In genomic region chr12:62537544-62537943, GRCh38 we compare ENCODE assay signal across 10 cellular contexts.
DNase-seq lines count a peak whose midpoint lies in the region; ATAC-seq and TF ChIP-seq lines count a peak whose summit lies in the region.
"Had no signal": no experiment of that assay in that cellular context is flagged by ENCODE, and none has a peak within 500 bp of the region (broad histone marks: within the 10 kb centered on the region; RNA-seq: fewer than 3 reads in every experiment).

No MANE protein-coding gene starts in this region.

- H3K4me1 ChIP-seq in A673 (ENCODE audit: insufficient read depth, low read length, poor library complexity, severe bottlenecking) = no peaks in the 10 kb centered on the region
- peaks cover 0 to 16% of the 10 kb centered on the region in 2 donors for H3K4me1 ChIP-seq in ascending aorta
- H3K4me1 ChIP-seq in upper lobe of left lung = no peaks in the 10 kb centered on the region

- no peak for TF ChIP-seq EP300 in upper lobe of left lung (IDR thresholded peaks at IDR 0.05)

- peaks cover 26% of the 10 kb centered on the region for H3K36me3 ChIP-seq in A673 (ENCODE audit: insufficient read depth, low read length, poor library complexity, severe bottlenecking)
- H3K36me3 ChIP-seq in ascending aorta = peaks cover 6 to 8% of the 10 kb centered on the region in 2 donors
- peaks cover 4 to 69% (median 15%) of the 10 kb centered on the region in 4 donors for H3K36me3 ChIP-seq in upper lobe of left lung

- no TSS peak for BruUV-seq in A673 (replicated peaks; lab: Mats Ljungman, UMichigan)

- H3K27ac ChIP-seq in A673 (ENCODE audit: low read depth, low read length, poor library complexity, severe bottlenecking) (no peak overlapping the region), ascending aorta (peak overlapping the region; percentile 7 to 45), upper lobe of left lung (no peak overlapping the region)
- H3K27ac ChIP-seq: RWPE1 had no signal

- H3K4me3 ChIP-seq in A673 (ENCODE audit: low read depth, low read length, poor library complexity, severe bottlenecking) (no peak overlapping the region), ascending aorta (no peak overlapping the region), upper lobe of left lung (no peak overlapping the region)

- WGBS in upper lobe of left lung, 2 donors = 83 to 86% methylated on average over 2 of the region's 2 CpGs

- intact Hi-C loops in A673 (cut with micrococcal nuclease; ENCODE audit: unreplicated experiment) = no loop called here
- intact Hi-C loops in ascending aorta (cut with DNase I) = no loop called here

- POLR2A ChIA-PET in A673 (lab: Charles Lee; ENCODE audit: low non-redundant PET) = no interaction called here

- peak; percentile 24 for DNase-seq in A673 (ENCODE audit: low spot score)
- peak; percentile 36 for DNase-seq in HT-29 (ENCODE audit: low spot score)
- DNase-seq in ascending aorta (ENCODE audit: low spot score in 2 of 2) = peak in 1 of 2 donors; percentile 72
- DNase-seq in hepatic stellate cell (ENCODE audit: low spot score) = peak; percentile 7
- DNase-seq in H4 (ENCODE audit: low spot score) = no peak
- DNase-seq in cerebellar nuclear complex (lab: John Stamatoyannopoulos, UW) = no peak
- no peak for DNase-seq in upper lobe of left lung
- DNase-seq: effector memory CD8-positive, alpha-beta T cell had no signal

- no peak for TF ChIP-seq POLR2A in upper lobe of left lung (IDR thresholded peaks at IDR 0.05)

- ATAC-seq in upper lobe of left lung (ENCODE audit: low FRiP score in 2 of 2) = no peak
- ATAC-seq in GM21717 (IDR thresholded peaks at IDR 0.05; ENCODE audit: unreplicated experiment) = no peak
- ATAC-seq: effector memory CD8-positive, alpha-beta T cell had no signal

- H3K9me3 ChIP-seq in A673 (ENCODE audit: low read depth, low read length, poor library complexity, severe bottlenecking) = no peaks in the 10 kb centered on the region
- no peaks in the 10 kb centered on the region for H3K9me3 ChIP-seq in ascending aorta
- H3K9me3 ChIP-seq in upper lobe of left lung = no peaks in the 10 kb centered on the region

- H3K27me3 ChIP-seq in A673 (replicated peaks; ENCODE audit: insufficient read depth, low read depth, low read length, poor library complexity) (no peaks in the 10 kb centered on the region), ascending aorta (no peaks in the 10 kb centered on the region), upper lobe of left lung (no peaks in the 10 kb centered on the region)

- no peak for TF ChIP-seq CTCF in A673 (conservative IDR thresholded peaks at IDR 0.05; ENCODE audit: low read depth, low read length)
- TF ChIP-seq CTCF in ascending aorta (IDR thresholded peaks at IDR 0.05) = no peak
- TF ChIP-seq CTCF in upper lobe of left lung (IDR thresholded peaks at IDR 0.05) = no peak

- CTCF ChIA-PET in A673 (lab: Charles Lee) = no interaction called here

Comparison
In these comparisons a context has a peak if more than half of its experiments do, and no peak if none do; other contexts are left out.
1. DNase-seq: peak in A673 (single experiment), HT-29 (single experiment) and hepatic stellate cell (single experiment); none in H4 (single experiment), cerebellar nuclear complex (0 of 2) and upper lobe of left lung (0 of 2).
2. H3K27ac ChIP-seq: peak in ascending aorta (2 of 2); none in A673 (single experiment) and upper lobe of left lung (0 of 4).